8 cellular contexts compared by ENCODE assay signal in genomic region chr20:5569021-5569420, GRCh38. TPM values are rescaled to one million over a fixed set of nuclear protein-coding genes. Genes with fewer than 3 reads are reported as not detected.
DNase-seq lines count a peak whose midpoint lies in the region; ATAC-seq, FAIRE-seq and TF ChIP-seq lines count a peak whose summit lies in the region.

No MANE protein-coding gene starts in this region.

- no peaks in the 10 kb centered on the region for H3K27me3 ChIP-seq in CD8-positive, alpha-beta T cell (ENCODE audit: insufficient read depth, low read length)
- H3K27me3 ChIP-seq in GM23248 (replicated peaks; ENCODE audit: insufficient read depth): no peaks in the 10 kb centered on the region
- no peaks in the 10 kb centered on the region for H3K27me3 ChIP-seq in endothelial cell of umbilical vein (ENCODE audit: control insufficient read depth in 2 of 2, insufficient read depth in 2 of 2, low read length in 2 of 2)

- WGBS in GM23248 (ENCODE audit: low coverage in 1 of 2, low lambda C conversion rate in 2 of 2, missing lambda C conversion rate in 2 of 2), 2 experiments: 43 to 46% methylated on average over 3 of the region's 3 CpGs

- H3K4me2 ChIP-seq in GM23248 (ENCODE audit: unreplicated experiment): no peak overlapping the region
- no peak overlapping the region for H3K4me2 ChIP-seq in endothelial cell of umbilical vein (ENCODE audit: insufficient read depth, low read length)

- peak; percentile 72 for TF ChIP-seq CTCF in CD8-positive, alpha-beta T cell (IDR thresholded peaks at IDR 0.05)
- TF ChIP-seq CTCF in endothelial cell of umbilical vein (IDR thresholded peaks at IDR 0.05; ENCODE audit: extremely low read depth in 1 of 2, insufficient read depth in 1 of 2, low read depth in 1 of 2, low read length in 2 of 2): peak; percentile 31 to 39

- no peaks in the 10 kb centered on the region for H3K9me1 ChIP-seq in endothelial cell of umbilical vein (replicated peaks; ENCODE audit: control insufficient read depth, extremely low read depth, insufficient read depth, low read length)

- FAIRE-seq in endothelial cell of umbilical vein (lab: Jason Lieb, UNC): peak; percentile 88

- H3K4me1 ChIP-seq in CD8-positive, alpha-beta T cell (ENCODE audit: insufficient read depth, low read length): no peaks in the 10 kb centered on the region
- no peaks in the 10 kb centered on the region for H3K4me1 ChIP-seq in GM23248 (ENCODE audit: insufficient read depth)
- H3K4me1 ChIP-seq in endothelial cell of umbilical vein (ENCODE audit: control insufficient read depth, extremely low read depth, insufficient read depth, low read length): peaks cover 8% of the 10 kb centered on the region

- TF ChIP-seq POLR2A in endothelial cell of umbilical vein (IDR thresholded peaks at IDR 0.05; ENCODE audit: low read depth, low read length): no peak

- CTCF ChIA-PET in CD8-positive, alpha-beta T cell (lab: Charles Lee): interaction anchor here (0.7 to 9.1 kb wide), 30 partner anchors 9 to 435 kb away, joined by 3 to 131 read pairs (median 4); no protein-coding TSS in a partner anchor
- CTCF ChIA-PET in activated CD4-positive, alpha-beta T cell treated with anti-CD3 and anti-CD28 coated beads for 36 hours (lab: Charles Lee): interaction anchor here (0.7 to 6.4 kb wide), 31 partner anchors 10 to 438 kb away, joined by 3 to 113 read pairs (median 4); no protein-coding TSS in a partner anchor
- CTCF ChIA-PET in endothelial cell of umbilical vein (lab: Charles Lee): interaction anchor here (0.7 to 10.0 kb wide), 22 partner anchors 9 to 507 kb away, joined by 3 to 294 read pairs (median 4); partner anchors contain the start of gene SHLD1

- no peak overlapping the region for H2AFZ ChIP-seq in GM23248
- no peak overlapping the region for H2AFZ ChIP-seq in endothelial cell of umbilical vein (ENCODE audit: low read depth, low read length)

- in situ Hi-C loops in GM23248 (cut with MboI): loop anchor here (10.0 kb wide), 1 partner anchor 216 kb away; no protein-coding TSS in a partner anchor

- H4K20me1 ChIP-seq in GM23248 (ENCODE audit: insufficient read depth): no peaks in the 10 kb centered on the region
- no peaks in the 10 kb centered on the region for H4K20me1 ChIP-seq in endothelial cell of umbilical vein (replicated peaks; ENCODE audit: control insufficient read depth, extremely low read depth, insufficient read depth, low read length)

- H3K4me3 ChIP-seq in CD8-positive, alpha-beta T cell (ENCODE audit: low read depth, low read length): no peak overlapping the region
- no peak overlapping the region for H3K4me3 ChIP-seq in GM23248
- no peak overlapping the region for H3K4me3 ChIP-seq in endothelial cell of umbilical vein (replicated peaks in 1 of 3; ENCODE audit: insufficient read depth in 1 of 3, low read depth in 1 of 3, low read length in 3 of 3)

- no peak overlapping the region for H3K27ac Mint-ChIP-seq in CD8-positive, alpha-beta T cell
- peak overlapping the region; percentile 23 for H3K27ac Mint-ChIP-seq in activated CD4-positive, alpha-beta T cell treated with anti-CD3 and anti-CD28 coated beads for 36 hours
- peak overlapping the region; percentile 25 to 57 for H3K27ac Mint-ChIP-seq in natural killer cell treated with Interleukin-12 subunit alpha and Interleukin-12 subunit beta and Interleukin-15 and Interleukin-18, amount 100 ng/mL, for 72 hours

- H3K27ac ChIP-seq in CD8-positive, alpha-beta T cell (ENCODE audit: low read depth, low read length): no peak overlapping the region
- H3K27ac ChIP-seq in GM23248 (no peak overlapping the region), endothelial cell of umbilical vein (ENCODE audit: insufficient read depth, low read depth, low read length) (no peak overlapping the region)

- DNase-seq in CD8-positive, alpha-beta T cell: peak; percentile 15 to 54 (median 47)
- DNase-seq in GM23248 (peak; percentile 56), NCI-H2196 (lab: John Stamatoyannopoulos, UW; ENCODE audit: unreplicated experiment) (peak; percentile 52), endothelial cell of umbilical vein (ENCODE audit: low read depth, low spot score) (peak; percentile 74)
- DNase-seq in activated CD4-positive, alpha-beta T cell treated with anti-CD3 and anti-CD28 coated beads for 36 hours: peak; percentile 68
- no peak for DNase-seq in natural killer cell treated with Interleukin-12 subunit alpha and Interleukin-12 subunit beta and Interleukin-15 and Interleukin-18, amount 100 ng/mL, for 72 hours (ENCODE audit: low spot score)

- peaks cover 46% of the 10 kb centered on the region for H3K36me3 ChIP-seq in CD8-positive, alpha-beta T cell (ENCODE audit: insufficient read depth, low read length)
- H3K36me3 ChIP-seq in GM23248 (ENCODE audit: low read depth) (peaks cover 48% of the 10 kb centered on the region), endothelial cell of umbilical vein (ENCODE audit: control insufficient read depth in 2 of 2, extremely low read depth in 1 of 2, insufficient read depth in 2 of 2, low read length in 2 of 2) (peaks cover 3 to 7% of the 10 kb centered on the region in 2 experiments)

- POLR2A ChIA-PET in CD8-positive, alpha-beta T cell (lab: Charles Lee): interaction anchor here (1.0 to 1.4 kb wide), 2 partner anchors 9 to 16 kb away, joined by 3 to 5 read pairs; no protein-coding TSS in a partner anchor
- POLR2A ChIA-PET in activated CD4-positive, alpha-beta T cell treated with anti-CD3 and anti-CD28 coated beads for 36 hours (lab: Charles Lee): interaction anchor here (0.6 kb wide), 1 partner anchor 219 kb away, joined by 4 read pairs; no protein-coding TSS in a partner anchor
- POLR2A ChIA-PET in endothelial cell of umbilical vein (lab: Charles Lee): no interaction called here

- H3K27me3 Mint-ChIP-seq in CD8-positive, alpha-beta T cell (ENCODE audit: low read depth): no peaks in the 10 kb centered on the region
- no peaks in the 10 kb centered on the region for H3K27me3 Mint-ChIP-seq in activated CD4-positive, alpha-beta T cell treated with anti-CD3 and anti-CD28 coated beads for 36 hours
- no peaks in the 10 kb centered on the region for H3K27me3 Mint-ChIP-seq in natural killer cell treated with Interleukin-12 subunit alpha and Interleukin-12 subunit beta and Interleukin-15 and Interleukin-18, amount 100 ng/mL, for 72 hours

- ATAC-seq in CD8-positive, alpha-beta T cell: peak; percentile 87
- peak; percentile 89 for ATAC-seq in activated CD4-positive, alpha-beta T cell treated with anti-CD3 and anti-CD28 coated beads for 36 hours
- ATAC-seq in natural killer cell treated with Interleukin-12 subunit alpha and Interleukin-12 subunit beta and Interleukin-15 and Interleukin-18, amount 100 ng/mL, for 72 hours: peak in 1 of 2 donors; percentile 70
- ATAC-seq in HG02623 (IDR thresholded peaks at IDR 0.05; ENCODE audit: unreplicated experiment): no peak
- ATAC-seq in GM18517 (IDR thresholded peaks at IDR 0.05; ENCODE audit: unreplicated experiment): no peak

- no TSS peak for BruUV-seq in endothelial cell of umbilical vein (replicated peaks; lab: Mats Ljungman, UMichigan)

- H3K9me3 ChIP-seq in CD8-positive, alpha-beta T cell (ENCODE audit: low read length): no peaks in the 10 kb centered on the region
- H3K9me3 ChIP-seq in GM23248 (ENCODE audit: low read depth): no peaks in the 10 kb centered on the region
- no peaks in the 10 kb centered on the region for H3K9me3 ChIP-seq in endothelial cell of umbilical vein (replicated peaks; ENCODE audit: control insufficient read depth, insufficient read depth, low read length)

- intact Hi-C loops in CD8-positive, alpha-beta T cell (cut with DNase I, micrococcal nuclease): loop anchor here (1.0 to 10.0 kb wide), 3 partner anchors 40 to 386 kb away; partner anchors contain the start of genes MCM8 (in 1 of the 2) and TRMT6 (in 1 of the 2)
- intact Hi-C loops in activated CD4-positive, alpha-beta T cell treated with anti-CD3 and anti-CD28 coated beads for 36 hours (cut with DNase I, micrococcal nuclease): loop anchor here (1.0 kb wide), 2 partner anchors 40 to 219 kb away; no protein-coding TSS in a partner anchor
- intact Hi-C loops in endothelial cell of umbilical vein (cut with micrococcal nuclease): loop anchor here (1.0 to 5.0 kb wide), 3 partner anchors 219 to 434 kb away; no protein-coding TSS in a partner anchor

- H3K9me2 ChIP-seq in GM23248 (ENCODE audit: insufficient read depth): no peaks in the 10 kb centered on the region

- H3K9me3 Mint-ChIP-seq in CD8-positive, alpha-beta T cell: no peaks in the 10 kb centered on the region
- no peaks in the 10 kb centered on the region for H3K9me3 Mint-ChIP-seq in activated CD4-positive, alpha-beta T cell treated with anti-CD3 and anti-CD28 coated beads for 36 hours (ENCODE audit: low read depth)
- H3K9me3 Mint-ChIP-seq in natural killer cell treated with Interleukin-12 subunit alpha and Interleukin-12 subunit beta and Interleukin-15 and Interleukin-18, amount 100 ng/mL, for 72 hours: no peaks in the 10 kb centered on the region

- no peak overlapping the region for H3K9ac ChIP-seq in GM23248
- no peak overlapping the region for H3K9ac ChIP-seq in endothelial cell of umbilical vein (replicated peaks; ENCODE audit: extremely low read depth, insufficient read depth, low read length)

- dilution Hi-C loops in endothelial cell of umbilical vein (cut with MboI; ENCODE audit: extremely low pct_ligation_motif_present, low sequenced_read_pairs): no loop called here

- peaks cover 81% of the 10 kb centered on the region for H3K36me3 Mint-ChIP-seq in CD8-positive, alpha-beta T cell
- peaks cover 40% of the 10 kb centered on the region for H3K36me3 Mint-ChIP-seq in activated CD4-positive, alpha-beta T cell treated with anti-CD3 and anti-CD28 coated beads for 36 hours (ENCODE audit: low read depth)
- H3K36me3 Mint-ChIP-seq in natural killer cell treated with Interleukin-12 subunit alpha and Interleukin-12 subunit beta and Interleukin-15 and Interleukin-18, amount 100 ng/mL, for 72 hours: peaks cover 29% of the 10 kb centered on the region

- 0 out of 2 replicates have a peak, but pooled peaks cover 8% of the 10 kb centered on the region for H3F3A ChIP-seq in GM23248 (ENCODE audit: insufficient read depth)

- H3K4me1 Mint-ChIP-seq in CD8-positive, alpha-beta T cell (ENCODE audit: low read depth): peaks cover 24% of the 10 kb centered on the region
- H3K4me1 Mint-ChIP-seq in activated CD4-positive, alpha-beta T cell treated with anti-CD3 and anti-CD28 coated beads for 36 hours: peaks cover 36% of the 10 kb centered on the region
- H3K4me1 Mint-ChIP-seq in natural killer cell treated with Interleukin-12 subunit alpha and Interleukin-12 subunit beta and Interleukin-15 and Interleukin-18, amount 100 ng/mL, for 72 hours (ENCODE audit: low read depth in 2 of 2): peaks cover 12 to 22% of the 10 kb centered on the region in 2 donors

- H3K79me2 ChIP-seq in GM23248 (ENCODE audit: insufficient read depth): no peaks in the 10 kb centered on the region
- H3K79me2 ChIP-seq in endothelial cell of umbilical vein (ENCODE audit: control insufficient read depth, insufficient read depth, low read length): no peaks in the 10 kb centered on the region

- H3K4me3 Mint-ChIP-seq in CD8-positive, alpha-beta T cell: no peak overlapping the region
- no peak overlapping the region for H3K4me3 Mint-ChIP-seq in activated CD4-positive, alpha-beta T cell treated with anti-CD3 and anti-CD28 coated beads for 36 hours
- H3K4me3 Mint-ChIP-seq in natural killer cell treated with Interleukin-12 subunit alpha and Interleukin-12 subunit beta and Interleukin-15 and Interleukin-18, amount 100 ng/mL, for 72 hours: no peak overlapping the region

RNA-seq across cellular contexts. Expression of gene GPCPD1, which starts 41.8 kb away (rescaled TPM):
- 100 to 1,000 TPM; 185 to 191 TPM for total RNA-seq in CD8-positive, alpha-beta T cell
- 20.9 and 29.7 TPM in 2 replicates for total RNA-seq in GM23248 (2014; rRNA removed; shearing (Covaris generic))
- polyA plus RNA-seq in GM23248 (2016; fragmentation: Nextera tagmentation; extraction: Ambion mirVana): 21.4 and 24.5 TPM in 2 replicates
- total RNA-seq in activated CD4-positive, alpha-beta T cell treated with anti-CD3 and anti-CD28 coated beads for 36 hours: 10 to 100 TPM; 18.5 to 26.0 TPM
- total RNA-seq in endothelial cell of umbilical vein: 16.7 and 21.8 TPM in 2 replicates
- 5.1 and 6.4 TPM in 2 replicates for polyA plus RNA-seq in endothelial cell of umbilical vein
- 4.6 and 4.9 TPM in 2 replicates for polyA plus RNA-seq in endothelial cell of umbilical vein (2011; cell fraction: cytosol; rRNA removed)
- polyA plus RNA-seq in endothelial cell of umbilical vein (2011; cell fraction: nucleus; rRNA removed): 19.2 and 21.8 TPM in 2 replicates
- 8.2 and 8.7 TPM in 2 replicates for polyA plus RNA-seq in endothelial cell of umbilical vein (2012)
- polyA minus RNA-seq in endothelial cell of umbilical vein: 17.4 and 20.4 TPM in 2 replicates
- polyA minus RNA-seq in endothelial cell of umbilical vein (2011; cell fraction: cytosol; rRNA and poly(A)+ RNA removed): 4.8 TPM
- 18.9 and 20.8 TPM in 2 replicates for polyA minus RNA-seq in endothelial cell of umbilical vein (2011; cell fraction: nucleus; rRNA and poly(A)+ RNA removed)
- total RNA-seq in natural killer cell treated with Interleukin-12 subunit alpha and Interleukin-12 subunit beta and Interleukin-15 and Interleukin-18, amount 100 ng/mL, for 72 hours: 10 to 100 TPM; 37.7 to 42.7 TPM

Comparison
In these comparisons a context has a peak if more than half of its experiments do, and no peak if none do; other contexts are left out.
1. ATAC-seq: peak in CD8-positive, alpha-beta T cell (single experiment) and activated CD4-positive, alpha-beta T cell treated with anti-CD3 and anti-CD28 coated beads for 36 hours (single experiment); none in HG02623 (single experiment) and GM18517 (single experiment).